Comparison of ENCODE assay signal across 16 cellular contexts in genomic region chr3:56119575-56120349, GRCh38.
DNase-seq lines count a peak whose midpoint lies in the region; ATAC-seq and TF ChIP-seq lines count a peak whose summit lies in the region.
"Had no signal": no experiment of that assay in that cellular context is flagged by ENCODE, and none has a peak within 500 bp of the region (broad histone marks: within the 10 kb centered on the region; RNA-seq: fewer than 3 reads in every experiment).

No MANE protein-coding gene starts in this region.

- no peaks in the 10 kb centered on the region for H3K9me3 ChIP-seq in adrenal gland (replicated peaks in 1 of 3)
- peaks cover 0 to 15% (median 5%) of the 10 kb centered on the region in 11 donors for H3K9me3 ChIP-seq in heart right ventricle
- no peaks in the 10 kb centered on the region for H3K9me3 ChIP-seq in testis

- TF ChIP-seq CTCF in adrenal gland (IDR thresholded peaks at IDR 0.05) (no peak), heart right ventricle (IDR thresholded peaks at IDR 0.05) (no peak), testis (IDR thresholded peaks at IDR 0.05) (no peak)

- intact Hi-C loops in adrenal gland (cut with DNase I), result no loop called here
- intact Hi-C loops in heart right ventricle (cut with DNase I), result no loop called here
- intact Hi-C loops in testis (cut with DNase I; ENCODE audit: low total_unique reads), result no loop called here

- H3K4me3 ChIP-seq in adrenal gland, result no peak overlapping the region
- no peak overlapping the region for H3K4me3 ChIP-seq in heart right ventricle
- no peak overlapping the region for H3K4me3 ChIP-seq in testis
- H3K4me3 ChIP-seq: GM12878, thoracic aorta had no signal

- H3K27ac ChIP-seq in adrenal gland (no peak overlapping the region), heart right ventricle (peak overlapping the region in 4 of 10 donors; percentile 3 to 55 (median 38)), testis (no peak overlapping the region)
- H3K27ac ChIP-seq: 22Rv1, thoracic aorta had no signal

- WGBS in adrenal gland, 4 donors, result 77 to 88% (median 86%) methylated on average over 5 of the region's 5 CpGs
- WGBS in heart right ventricle, 2 donors, result 82 to 83% methylated on average over 5 of the region's 5 CpGs
- 72 to 85% methylated on average over 5 of the region's 5 CpGs for WGBS in testis, 2 donors

- H3K4me1 ChIP-seq in adrenal gland (replicated peaks in 1 of 2), result peaks cover 0 to under 1% of the 10 kb centered on the region in 2 donors
- H3K4me1 ChIP-seq in heart right ventricle, result no peaks in the 10 kb centered on the region
- H3K4me1 ChIP-seq in testis, result no peaks in the 10 kb centered on the region

- DNase-seq in SIG-M5 treated with dmso at 0.1 percent for 504 hours (lab: John Stamatoyannopoulos, UW; ENCODE audit: unreplicated experiment) (peak; percentile 70), SIG-M5 (lab: John Stamatoyannopoulos, UW) (no peak), adrenal gland (peak in 4 of 7 donors; percentile 2 to 23 (median 20)), heart right ventricle (peak; percentile 13 to 28), testis (peak; percentile 18), midbrain (lab: John Stamatoyannopoulos, UW) (no peak)
- DNase-seq: activated B cell treated with CpG ODN at 0.5 μM for 24 hours; activated T-cell treated with anti-CD3 and anti-CD28 coated beads, Interleukin-2, amount 50 U/mL, for 72 hours; caudate nucleus; DMS 273 treated with DMSO at 0.1 percent for 48 hours; SHP77 had no signal

- H3K36me3 ChIP-seq in adrenal gland (replicated peaks in 1 of 2) (no peaks in the 10 kb centered on the region), heart right ventricle (no peaks in the 10 kb centered on the region), testis (ENCODE audit: low read depth, missing control alignments) (no peaks in the 10 kb centered on the region)
- H3K36me3 ChIP-seq: thoracic aorta had no signal

- TF ChIP-seq POLR2A in adrenal gland (IDR thresholded peaks at IDR 0.05) (no peak), testis (IDR thresholded peaks at IDR 0.05) (no peak)

- H3K27me3 ChIP-seq in adrenal gland, result no peaks in the 10 kb centered on the region
- no peaks in the 10 kb centered on the region for H3K27me3 ChIP-seq in heart right ventricle
- H3K27me3 ChIP-seq in testis, result no peaks in the 10 kb centered on the region

- ATAC-seq in heart right ventricle, result peak in 7 of 8 donors; percentile 19 to 80 (median 45)
- ATAC-seq in HG03521 (IDR thresholded peaks at IDR 0.05; ENCODE audit: unreplicated experiment), result no peak
- ATAC-seq in GM21381 (IDR thresholded peaks at IDR 0.05; ENCODE audit: unreplicated experiment), result no peak
- ATAC-seq: activated T-cell treated with anti-CD3 and anti-CD28 coated beads, Interleukin-2, amount 50 U/mL, for 72 hours; GM12878 had no signal

Comparison
In these comparisons a context has a peak if more than half of its experiments do, and no peak if none do; other contexts are left out.
1. DNase-seq: peak in SIG-M5 treated with dmso at 0.1 percent for 504 hours (single experiment), adrenal gland (4 of 7), heart right ventricle (2 of 2) and testis (single experiment); none in SIG-M5 (single experiment) and midbrain (single experiment).
2. ATAC-seq: peak in heart right ventricle (7 of 8); none in HG03521 (single experiment) and GM21381 (single experiment).